ENCODE assay signal across 9 cellular contexts in the genomic region with DNA sequence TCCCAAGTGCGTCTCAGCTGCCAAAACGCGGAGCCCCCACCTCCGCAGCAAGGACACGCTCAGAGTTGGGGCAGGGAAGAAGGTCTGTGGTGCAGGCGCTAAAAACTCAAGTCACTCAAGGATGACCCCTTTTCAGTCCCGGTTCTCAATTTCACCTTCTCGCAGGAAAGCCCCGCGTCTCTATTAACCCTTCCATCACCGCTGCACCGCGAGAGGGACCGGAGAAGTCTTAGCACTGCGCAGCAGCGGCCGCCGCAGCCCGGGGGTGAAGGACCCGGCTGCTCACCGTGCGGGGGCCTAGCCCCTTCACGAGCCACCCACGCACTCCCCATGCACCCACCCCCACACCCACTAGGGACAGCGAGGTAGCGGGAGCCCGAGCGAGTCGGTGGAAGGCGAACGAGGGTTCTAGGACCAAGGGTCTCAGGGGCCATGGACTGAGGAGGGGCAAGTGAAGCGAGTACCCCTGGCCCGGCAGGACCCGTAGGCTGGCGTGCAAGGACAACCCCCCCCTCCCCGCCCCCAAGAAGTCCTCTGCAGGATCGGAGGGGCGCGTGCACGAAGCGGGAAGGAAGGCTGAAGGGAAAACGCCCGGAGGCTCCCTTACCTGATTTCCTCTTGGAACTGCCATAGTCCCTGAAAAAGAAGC.
A peak's percentile ranks its signal among the peaks of the same experiment; 100 is the strongest.
DNase-seq lines count a peak whose midpoint lies in the region; ATAC-seq and TF ChIP-seq lines count a peak whose summit lies in the region.
"Had no signal": no experiment of that assay in that cellular context is flagged by ENCODE, and none has a peak within 500 bp of the region (broad histone marks: within the 10 kb centered on the region; RNA-seq: fewer than 3 reads in every experiment).

No MANE protein-coding gene starts in this region.

- peak overlapping the region; percentile 88 for H3K9ac ChIP-seq in OCI-LY3 (ENCODE audit: low read length)
- H3K9ac ChIP-seq in stomach smooth muscle (ENCODE audit: low read length in 2 of 2), result no peak overlapping the region

- TF ChIP-seq CTCF in OCI-LY3 (IDR thresholded peaks at IDR 0.05; ENCODE audit: low read depth, low read length), result no peak
- TF ChIP-seq CTCF in fibroblast of mammary gland (conservative IDR thresholded peaks at IDR 0.05; ENCODE audit: control insufficient read depth, insufficient read depth, low read depth, low read length), result no peak

- peaks cover 8% of the 10 kb centered on the region for H3K36me3 ChIP-seq in OCI-LY3 (replicated peaks; ENCODE audit: low read depth, low read length)
- H3K36me3 ChIP-seq in stomach smooth muscle (ENCODE audit: control insufficient read depth in 2 of 2, insufficient read depth in 2 of 2, low read length in 2 of 2), result no peaks in the 10 kb centered on the region

- peak overlapping the region; percentile 99 for H3K4me2 ChIP-seq in OCI-LY3 (ENCODE audit: low read length)

- 0 out of 2 replicates have a peak overlapping the region, but pooled peaks have one; percentile 39 for H2AFZ ChIP-seq in OCI-LY3 (ENCODE audit: low read depth, low read length)

- peak overlapping the region; percentile 99 for H3K4me3 ChIP-seq in OCI-LY3 (ENCODE audit: low read length)
- H3K4me3 ChIP-seq in fibroblast of mammary gland (ENCODE audit: control insufficient read depth, low read depth, low read length), result peak overlapping the region; percentile 40
- H3K4me3 ChIP-seq in stomach smooth muscle (ENCODE audit: low read length in 2 of 2), result peak overlapping the region; percentile 33 to 63

- H3K27me3 ChIP-seq in OCI-LY3 (ENCODE audit: low read depth, low read length), result no peaks in the 10 kb centered on the region
- H3K27me3 ChIP-seq in stomach smooth muscle (ENCODE audit: control insufficient read depth in 1 of 2, insufficient read depth in 2 of 2, low read length in 2 of 2), result peaks cover 6 to 13% of the 10 kb centered on the region in 2 donors

- ATAC-seq in HG02588 (IDR thresholded peaks at IDR 0.05; ENCODE audit: unreplicated experiment), result peak; percentile 44

- peaks cover 40% of the 10 kb centered on the region for H3K79me2 ChIP-seq in OCI-LY3 (ENCODE audit: low read length)

- H3K4me1 ChIP-seq in OCI-LY3 (ENCODE audit: low read length) (peaks cover 52% of the 10 kb centered on the region), stomach smooth muscle (ENCODE audit: control insufficient read depth, insufficient read depth, low read length) (peaks cover 31% of the 10 kb centered on the region)

- peak; percentile 72 for DNase-seq in activated effector memory CD4-positive, alpha-beta T cell treated with anti-CD3 and anti-CD28 coated beads, Interleukin-2, amount 50 U/mL, for 16 hours
- DNase-seq in activated effector memory CD4-positive, alpha-beta T cell treated with Interleukin-2 at 50 U/mL for 16 hours, result no peak
- DNase-seq in fibroblast of mammary gland (ENCODE audit: low read depth) (no peak), SHP77 treated with DMSO at 0.1 percent for 48 hours (lab: John Stamatoyannopoulos, UW) (no peak), NCI-H510A treated with DMSO at 0.1 percent for 48 hours (lab: John Stamatoyannopoulos, UW) (no peak)

- H3K9me3 ChIP-seq in OCI-LY3 (ENCODE audit: insufficient read depth, low read length) (no peaks in the 10 kb centered on the region), stomach smooth muscle (ENCODE audit: control insufficient read depth in 2 of 2, low read length in 2 of 2) (no peaks in the 10 kb centered on the region)

- H3K27ac ChIP-seq in OCI-LY3 (ENCODE audit: low read length), result peak overlapping the region; percentile 84
- H3K27ac ChIP-seq in stomach smooth muscle (ENCODE audit: low read length), result no peak overlapping the region
- H3K27ac ChIP-seq: epithelial cell of prostate had no signal

- peaks cover 34% of the 10 kb centered on the region; the same call in 1 of the 2 replicates for H4K20me1 ChIP-seq in OCI-LY3 (ENCODE audit: insufficient read depth, low read length)

Comparison
In these comparisons a context has a peak if more than half of its experiments do, and no peak if none do; other contexts are left out.
1. H3K4me3 ChIP-seq: peak in every context shown above with its lines; median percentile 99 in OCI-LY3; 48 in stomach smooth muscle; 40 in fibroblast of mammary gland.